ENCODE assay signal across 7 cellular contexts in genomic region chr5:117343671-117344193, GRCh38.
DNase-seq lines count a peak whose midpoint lies in the region; ATAC-seq, FAIRE-seq and TF ChIP-seq lines count a peak whose summit lies in the region.
"Not testable (repeated sequence)": the region's sequence is repeated elsewhere in the genome, so short reads cannot be mapped to it uniquely, and the experiment has no call there.

No MANE protein-coding gene starts in this region.

- TF ChIP-seq EP300 in HepG2 (IDR thresholded peaks at IDR 0.05; ENCODE audit: low read depth in 2 of 2, low read length in 2 of 2); HepG2 (CRISPR knock-in tag; IDR thresholded peaks at IDR 0.05; ENCODE audit: borderline replicate concordance): not testable (repeated sequence)

- not testable (repeated sequence) for BruUV-seq in HepG2 (replicated peaks; lab: Mats Ljungman, UMichigan)

- H3K27ac Mint-ChIP-seq in WTC11 = peak overlapping the region; percentile 77
- H3K27ac Mint-ChIP-seq in progenitor cell of endocrine pancreas = not testable (repeated sequence)

- peaks cover 25% of the 10 kb centered on the region for H3K4me1 Mint-ChIP-seq in WTC11
- H3K4me1 Mint-ChIP-seq in progenitor cell of endocrine pancreas (ENCODE audit: low read depth) = not testable (repeated sequence)

- H3K9me3 Mint-ChIP-seq in WTC11; progenitor cell of endocrine pancreas (ENCODE audit: low read depth): not testable (repeated sequence)

- FAIRE-seq in HepG2 (lab: Jason Lieb, UNC) = not testable (repeated sequence)

- H3K27ac ChIP-seq in HepG2 (ENCODE audit: extremely low read length, insufficient read depth, low read length) = not testable (repeated sequence)

- WGBS in HepG2 (ENCODE audit: low lambda C conversion rate) = no CpG with 5 or more reads among the region's 16 CpGs

- not testable (repeated sequence) for TF ChIP-seq CTCF in WTC11 (IDR thresholded peaks at IDR 0.05); HepG2 (CRISPR knock-in tag; IDR thresholded peaks at IDR 0.05); progenitor cell of endocrine pancreas (IDR thresholded peaks at IDR 0.05; ENCODE audit: unreplicated experiment)

- not testable (repeated sequence) for H4K20me1 ChIP-seq in HepG2 (ENCODE audit: insufficient read depth, low read length)

- peak overlapping the region; percentile 30 to 57 (median 44); a peak in 4 of 6 replicates for H3K4me3 ChIP-seq in HepG2 (replicated peaks in 1 of 3; ENCODE audit: insufficient read depth in 1 of 3, low read depth in 2 of 3, low read length in 3 of 3)

- intact Hi-C loops in Right ventricle myocardium superior (cut with DNase I); HepG2 (cut with micrococcal nuclease; ENCODE audit: unreplicated experiment): not testable (repeated sequence)

- in situ Hi-C loops in HepG2 (cut with HindIII; ENCODE audit: extremely low pct_ligation_motif_present, low pct_unique_long_range_greater_than_20kb) = not testable (repeated sequence)

- H3K27me3 Mint-ChIP-seq in WTC11 (ENCODE audit: low read depth); progenitor cell of endocrine pancreas: not testable (repeated sequence)

- CTCF ChIA-PET in WTC11 (lab: Charles Lee); HepG2 (lab: Yijun Ruan, JAX; ENCODE audit: low intra/inter-chr PET ratio, low total read pairs): not testable (repeated sequence)

- peak overlapping the region; percentile 74 for H3K4me2 ChIP-seq in HepG2 (ENCODE audit: low read depth, low read length)

- H3K36me3 ChIP-seq in ES-I3 (ENCODE audit: insufficient read depth, low read length); HepG2 (replicated peaks in 1 of 2; ENCODE audit: control insufficient read depth in 1 of 2, insufficient read depth in 2 of 2, low read length in 2 of 2): not testable (repeated sequence)

- not testable (repeated sequence) for H3K79me2 ChIP-seq in HepG2 (ENCODE audit: insufficient read depth, low read length)

- peak overlapping the region; percentile 56 for H3K4me3 Mint-ChIP-seq in WTC11
- H3K4me3 Mint-ChIP-seq in progenitor cell of endocrine pancreas (ENCODE audit: low read depth) = peak overlapping the region; percentile 7

- TF ChIP-seq POLR2A in HepG2 (IDR thresholded peaks at IDR 0.05; ENCODE audit: insufficient read depth in 1 of 2, low read depth in 2 of 2, low read length in 2 of 2) = not testable (repeated sequence)

- H3K4me1 ChIP-seq in ES-I3 (ENCODE audit: insufficient read depth, low read length); HepG2 (ENCODE audit: insufficient read depth, low read length): not testable (repeated sequence)

- not testable (repeated sequence) for H3K9me3 ChIP-seq in ES-I3 (ENCODE audit: control insufficient read depth, insufficient read depth, low read length); HepG2 (ENCODE audit: low read length)

- DNase-seq in NCI-H1105 treated with DMSO at 0.1 percent for 48 hours (lab: John Stamatoyannopoulos, UW) = peak; percentile 36
- peak; percentile 67 for DNase-seq in NCI-H69 (lab: John Stamatoyannopoulos, UW)
- DNase-seq in WTC11 (ENCODE audit: low spot score) = peak; percentile 23
- peak; percentile 26 for DNase-seq in Right ventricle myocardium superior
- not testable (repeated sequence) for DNase-seq in HepG2 (ENCODE audit: low spot score); progenitor cell of endocrine pancreas (ENCODE audit: low spot score, unreplicated experiment)

- H3K36me3 Mint-ChIP-seq in WTC11; progenitor cell of endocrine pancreas (ENCODE audit: insufficient read depth): not testable (repeated sequence)

- not testable (repeated sequence) for TF ChIP-seq RAD21 in HepG2 (CRISPR knock-in tag; IDR thresholded peaks at IDR 0.05)

- not testable (repeated sequence) for H3K27me3 ChIP-seq in HepG2 (ENCODE audit: control insufficient read depth in 1 of 2, insufficient read depth in 2 of 2, low read length in 2 of 2)

- ATAC-seq in WTC11; Right ventricle myocardium superior (ENCODE audit: poor library complexity); HepG2: not testable (repeated sequence)

- peak overlapping the region; percentile 51 for H3K9ac ChIP-seq in ES-I3 (ENCODE audit: low read depth, low read length)
- not testable (repeated sequence) for H3K9ac ChIP-seq in HepG2 (ENCODE audit: insufficient read depth, low read depth, low read length)

- not testable (repeated sequence) for H2AFZ ChIP-seq in HepG2 (ENCODE audit: low read length)

- POLR2A ChIA-PET in WTC11 (lab: Charles Lee) = not testable (repeated sequence)
- POLR2A ChIA-PET in HepG2 (lab: Yijun Ruan, JAX) = interaction anchor here (0.5 kb wide), 1 partner anchor 692 kb away, joined by 3 read pairs; no protein-coding TSS in a partner anchor

TF ChIP-seq in HepG2, 621 proteins besides CTCF, POLR2A, EP300 and RAD21:
- TF ChIP-seq GABPB1 (CRISPR knock-in tag; IDR thresholded peaks at IDR 0.05) (peak; percentile 49; the same call in 1 of the 2 replicates), FOXA1 (CRISPR knock-in tag; IDR thresholded peaks at IDR 0.05) (peak; percentile 13; the same call in 1 of the 2 replicates), FOXA3 (CRISPR knock-in tag; IDR thresholded peaks at IDR 0.05) (0 out of 2 replicates have a peak, but pooled peaks have one; percentile 11), GABPA (CRISPR knock-in tag; IDR thresholded peaks at IDR 0.05; ENCODE audit: low read depth) (peak; percentile 37; the same call in 1 of the 2 replicates)
- not testable (repeated sequence) for TF ChIP-seq FOXA1 (IDR thresholded peaks at IDR 0.05); GABPA (IDR thresholded peaks at IDR 0.05; ENCODE audit: low read depth, low read length)
- TF ChIP-seq, protein P1, sequence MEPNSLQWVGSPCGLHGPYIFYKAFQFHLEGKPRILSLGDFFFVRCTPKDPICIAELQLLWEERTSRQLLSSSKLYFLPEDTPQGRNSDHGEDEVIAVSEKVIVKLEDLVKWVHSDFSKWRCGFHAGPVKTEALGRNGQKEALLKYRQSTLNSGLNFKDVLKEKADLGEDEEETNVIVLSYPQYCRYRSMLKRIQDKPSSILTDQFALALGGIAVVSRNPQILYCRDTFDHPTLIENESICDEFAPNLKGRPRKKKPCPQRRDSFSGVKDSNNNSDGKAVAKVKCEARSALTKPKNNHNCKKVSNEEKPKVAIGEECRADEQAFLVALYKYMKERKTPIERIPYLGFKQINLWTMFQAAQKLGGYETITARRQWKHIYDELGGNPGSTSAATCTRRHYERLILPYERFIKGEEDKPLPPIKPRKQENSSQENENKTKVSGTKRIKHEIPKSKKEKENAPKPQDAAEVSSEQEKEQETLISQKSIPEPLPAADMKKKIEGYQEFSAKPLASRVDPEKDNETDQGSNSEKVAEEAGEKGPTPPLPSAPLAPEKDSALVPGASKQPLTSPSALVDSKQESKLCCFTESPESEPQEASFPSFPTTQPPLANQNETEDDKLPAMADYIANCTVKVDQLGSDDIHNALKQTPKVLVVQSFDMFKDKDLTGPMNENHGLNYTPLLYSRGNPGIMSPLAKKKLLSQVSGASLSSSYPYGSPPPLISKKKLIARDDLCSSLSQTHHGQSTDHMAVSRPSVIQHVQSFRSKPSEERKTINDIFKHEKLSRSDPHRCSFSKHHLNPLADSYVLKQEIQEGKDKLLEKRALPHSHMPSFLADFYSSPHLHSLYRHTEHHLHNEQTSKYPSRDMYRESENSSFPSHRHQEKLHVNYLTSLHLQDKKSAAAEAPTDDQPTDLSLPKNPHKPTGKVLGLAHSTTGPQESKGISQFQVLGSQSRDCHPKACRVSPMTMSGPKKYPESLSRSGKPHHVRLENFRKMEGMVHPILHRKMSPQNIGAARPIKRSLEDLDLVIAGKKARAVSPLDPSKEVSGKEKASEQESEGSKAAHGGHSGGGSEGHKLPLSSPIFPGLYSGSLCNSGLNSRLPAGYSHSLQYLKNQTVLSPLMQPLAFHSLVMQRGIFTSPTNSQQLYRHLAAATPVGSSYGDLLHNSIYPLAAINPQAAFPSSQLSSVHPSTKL (CRISPR knock-in tag; IDR thresholded peaks at IDR 0.05) = 0 out of 2 replicates have a peak, but pooled peaks have one; percentile 11
- TF ChIP-seq, protein P2, sequence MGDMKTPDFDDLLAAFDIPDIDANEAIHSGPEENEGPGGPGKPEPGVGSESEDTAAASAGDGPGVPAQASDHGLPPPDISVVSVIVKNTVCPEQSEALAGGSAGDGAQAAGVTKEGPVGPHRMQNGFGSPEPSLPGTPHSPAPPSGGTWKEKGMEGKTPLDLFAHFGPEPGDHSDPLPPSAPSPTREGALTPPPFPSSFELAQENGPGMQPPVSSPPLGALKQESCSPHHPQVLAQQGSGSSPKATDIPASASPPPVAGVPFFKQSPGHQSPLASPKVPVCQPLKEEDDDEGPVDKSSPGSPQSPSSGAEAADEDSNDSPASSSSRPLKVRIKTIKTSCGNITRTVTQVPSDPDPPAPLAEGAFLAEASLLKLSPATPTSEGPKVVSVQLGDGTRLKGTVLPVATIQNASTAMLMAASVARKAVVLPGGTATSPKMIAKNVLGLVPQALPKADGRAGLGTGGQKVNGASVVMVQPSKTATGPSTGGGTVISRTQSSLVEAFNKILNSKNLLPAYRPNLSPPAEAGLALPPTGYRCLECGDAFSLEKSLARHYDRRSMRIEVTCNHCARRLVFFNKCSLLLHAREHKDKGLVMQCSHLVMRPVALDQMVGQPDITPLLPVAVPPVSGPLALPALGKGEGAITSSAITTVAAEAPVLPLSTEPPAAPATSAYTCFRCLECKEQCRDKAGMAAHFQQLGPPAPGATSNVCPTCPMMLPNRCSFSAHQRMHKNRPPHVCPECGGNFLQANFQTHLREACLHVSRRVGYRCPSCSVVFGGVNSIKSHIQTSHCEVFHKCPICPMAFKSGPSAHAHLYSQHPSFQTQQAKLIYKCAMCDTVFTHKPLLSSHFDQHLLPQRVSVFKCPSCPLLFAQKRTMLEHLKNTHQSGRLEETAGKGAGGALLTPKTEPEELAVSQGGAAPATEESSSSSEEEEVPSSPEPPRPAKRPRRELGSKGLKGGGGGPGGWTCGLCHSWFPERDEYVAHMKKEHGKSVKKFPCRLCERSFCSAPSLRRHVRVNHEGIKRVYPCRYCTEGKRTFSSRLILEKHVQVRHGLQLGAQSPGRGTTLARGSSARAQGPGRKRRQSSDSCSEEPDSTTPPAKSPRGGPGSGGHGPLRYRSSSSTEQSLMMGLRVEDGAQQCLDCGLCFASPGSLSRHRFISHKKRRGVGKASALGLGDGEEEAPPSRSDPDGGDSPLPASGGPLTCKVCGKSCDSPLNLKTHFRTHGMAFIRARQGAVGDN (CRISPR knock-in tag; IDR thresholded peaks at IDR 0.05) = peak; percentile 17; the same call in 1 of the 2 replicates
